ENCODE assay signal across 8 cellular contexts in genomic region chr5:122129332-122129731, GRCh38. TPM values are rescaled to one million over a fixed set of nuclear protein-coding genes. Genes with fewer than 3 reads are reported as not detected.
DNase-seq lines count a peak whose midpoint lies in the region; ATAC-seq lines count a peak whose summit lies in the region.

TSS of gene ZNF474 (plus strand) at chr5:122129546. CDS start at chr5:122151991, 22,445 bp downstream.

- no peaks in the 10 kb centered on the region for H3K36me3 ChIP-seq in ectodermal cell (ENCODE audit: control insufficient read depth, insufficient read depth, low read length)

- no peaks in the 10 kb centered on the region for H3K9me3 ChIP-seq in ectodermal cell (ENCODE audit: control insufficient read depth, low read length)

- H3K27ac ChIP-seq in ectodermal cell (ENCODE audit: insufficient read depth, low read depth, low read length, poor library complexity, severe bottlenecking): peak within 1 kb of the TSS; percentile 97

- ATAC-seq in GM19324 (IDR thresholded peaks at IDR 0.05; ENCODE audit: low FRiP score, unreplicated experiment) (no peak), HG03108 (IDR thresholded peaks at IDR 0.05; ENCODE audit: unreplicated experiment) (no peak), HG03025 (IDR thresholded peaks at IDR 0.05; ENCODE audit: low FRiP score, unreplicated experiment) (no peak)

- peaks cover 3% of the 10 kb centered on the region for H3K4me1 ChIP-seq in ectodermal cell (ENCODE audit: control insufficient read depth, insufficient read depth, low read length)

- H3K4me3 ChIP-seq in ectodermal cell (ENCODE audit: insufficient read depth, low read depth, low read length): no peak within 1 kb of the TSS

- 16 to 22% methylated on average over 4 of the region's 4 CpGs for WGBS in ectodermal cell, 2 experiments

- H3K27me3 ChIP-seq in ectodermal cell (ENCODE audit: control insufficient read depth, insufficient read depth, low read length, poor library complexity, severe bottlenecking): no peaks in the 10 kb centered on the region

- peak; percentile 85 for DNase-seq in AG20443 (ENCODE audit: low spot score)
- DNase-seq in M059J (ENCODE audit: low read depth): peak; percentile 99
- DNase-seq in mucosa of gallbladder (ENCODE audit: low spot score): peak; percentile 27
- no peak for DNase-seq in stimulated activated naive CD4-positive, alpha-beta T cell (lab: John Stamatoyannopoulos, UW)

RNA-seq across cellular contexts. Expression of gene ZNF474, which starts in this region (rescaled TPM):
- not detected in 2 replicates for total RNA-seq in M059J (2014; rRNA removed; shearing (Covaris generic))
- polyA plus RNA-seq in ectodermal cell (2013, experiment 1 of 4): not detected
- 0.27 TPM for polyA plus RNA-seq in ectodermal cell (2013, experiment 2 of 4)
- polyA plus RNA-seq in ectodermal cell (2013, experiment 3 of 4): 0.32 TPM
- 0.20 TPM for polyA plus RNA-seq in ectodermal cell (2013, experiment 4 of 4)
- 0.29 TPM for total RNA-seq in mucosa of gallbladder

Comparison
In these comparisons a context has a peak if more than half of its experiments do, and no peak if none do; other contexts are left out.
1. Peak in DNase-seq in M059J; RNA of the gene not detected or under 1 TPM.
2. Peak in DNase-seq in mucosa of gallbladder; RNA of the gene not detected or under 1 TPM.